Comparison of ENCODE assay signal across 21 cellular contexts in genomic region chr6:68194846-68195478, GRCh38.
DNase-seq lines count a peak whose midpoint lies in the region; ATAC-seq, FAIRE-seq and TF ChIP-seq lines count a peak whose summit lies in the region.
"Had no signal": no experiment of that assay in that cellular context is flagged by ENCODE, and none has a peak within 500 bp of the region (broad histone marks: within the 10 kb centered on the region; RNA-seq: fewer than 3 reads in every experiment).

No MANE protein-coding gene starts in this region.

- H3K27me3 Mint-ChIP-seq in astrocyte (ENCODE audit: low read depth, unreplicated experiment): no peaks in the 10 kb centered on the region
- H3K27me3 Mint-ChIP-seq: CD4-positive, CD25-positive, alpha-beta regulatory T cell; IgD-negative memory B cell had no signal

- DNase-seq in M059J (ENCODE audit: low read depth) (peak; percentile 51), astrocyte (ENCODE audit: low read depth) (no peak), mesendoderm (peak; percentile 11), spleen (peak; percentile 34), NCI-H2196 treated with DMSO at 0.1 percent for 48 hours (lab: John Stamatoyannopoulos, UW; ENCODE audit: unreplicated experiment) (no peak)
- DNase-seq: BE2C; CD4-positive, CD25-positive, alpha-beta regulatory T cell; DMS79; GM23248; NCI-H1105 treated with DMSO at 0.1 percent for 48 hours; NCI-H2029 treated with DMSO at 0.1 percent for 48 hours; NCI-H2171; NCI-H524 treated with DMSO at 0.1 percent for 48 hours; SHP77 had no signal

- peak overlapping the region; percentile 34 for H3K56ac ChIP-seq in mesendoderm (ENCODE audit: low read length)

- H3K9me3 Mint-ChIP-seq in astrocyte (ENCODE audit: unreplicated experiment): peaks cover 3% of the 10 kb centered on the region

- H3K4me1 Mint-ChIP-seq in astrocyte (ENCODE audit: low read depth, unreplicated experiment): peaks cover 28% of the 10 kb centered on the region
- H3K4me1 Mint-ChIP-seq: CD4-positive, CD25-positive, alpha-beta regulatory T cell; IgD-negative memory B cell had no signal

- H3K9me3 ChIP-seq in astrocyte (ENCODE audit: insufficient read depth, low read depth, low read length): peaks cover 3% of the 10 kb centered on the region
- H3K9me3 ChIP-seq in spleen: peaks cover 0 to 28% (median 3%) of the 10 kb centered on the region in 8 donors
- H3K9me3 ChIP-seq: A549, BE2C had no signal

- intact Hi-C loops in spleen (cut with DNase I; ENCODE audit: low total_unique reads): no loop called here

- TF ChIP-seq CTCF in astrocyte (IDR thresholded peaks at IDR 0.05; ENCODE audit: insufficient read depth, low read depth, low read length): no peak
- TF ChIP-seq CTCF in spleen (IDR thresholded peaks at IDR 0.05 in 8 of 11, conservative IDR thresholded peaks at IDR 0.05 in 3 of 11): no peak

- H3K4me3 ChIP-seq in astrocyte (ENCODE audit: insufficient read depth, low read depth, low read length) (no peak overlapping the region), mesendoderm (ENCODE audit: low read length) (no peak overlapping the region), spleen (no peak overlapping the region)
- H3K4me3 ChIP-seq: A549, GM12878, GM23248, SK-N-MC had no signal

- H3K27me3 ChIP-seq in astrocyte (ENCODE audit: insufficient read depth, low read length) (no peaks in the 10 kb centered on the region), mesendoderm (ENCODE audit: insufficient read depth, low read length, poor library complexity) (no peaks in the 10 kb centered on the region), spleen (replicated peaks in 1 of 7) (no peaks in the 10 kb centered on the region)
- H3K27me3 ChIP-seq: BE2C had no signal

- no peaks in the 10 kb centered on the region for H3K36me3 ChIP-seq in astrocyte (ENCODE audit: insufficient read depth, low read length)
- no peaks in the 10 kb centered on the region for H3K36me3 ChIP-seq in mesendoderm (ENCODE audit: control insufficient read depth, insufficient read depth, low read length)
- no peaks in the 10 kb centered on the region for H3K36me3 ChIP-seq in spleen
- H3K36me3 ChIP-seq: BE2C had no signal

- H3K4me2 ChIP-seq in astrocyte (ENCODE audit: low read length): no peak overlapping the region
- no peak overlapping the region for H3K4me2 ChIP-seq in mesendoderm (ENCODE audit: low read length)
- H3K4me2 ChIP-seq: A549 had no signal

- H3K36me3 Mint-ChIP-seq in astrocyte (ENCODE audit: low read depth, unreplicated experiment): no peaks in the 10 kb centered on the region
- H3K36me3 Mint-ChIP-seq: CD4-positive, CD25-positive, alpha-beta regulatory T cell; IgD-negative memory B cell had no signal

- no peak overlapping the region for H2BK5ac ChIP-seq in mesendoderm (ENCODE audit: low read length)

- H3K4me1 ChIP-seq in astrocyte (ENCODE audit: insufficient read depth, low read length): no peaks in the 10 kb centered on the region
- no peaks in the 10 kb centered on the region for H3K4me1 ChIP-seq in mesendoderm (ENCODE audit: control insufficient read depth, low read depth, low read length)
- no peaks in the 10 kb centered on the region for H3K4me1 ChIP-seq in spleen
- H3K4me1 ChIP-seq: A549, BE2C had no signal

- WGBS in mesendoderm (ENCODE audit: extremely low coverage, insufficient coverage, low lambda C conversion rate): no CpG with 5 or more reads among the region's 7 CpGs
- 74 to 91% (median 83%) methylated on average over 7 of the region's 7 CpGs for WGBS in spleen, 5 donors

- H3K27ac ChIP-seq in astrocyte (ENCODE audit: low read depth, low read length): no peak overlapping the region
- no peak overlapping the region for H3K27ac ChIP-seq in mesendoderm (ENCODE audit: low read depth, low read length)
- H3K27ac ChIP-seq in spleen: no peak overlapping the region
- H3K27ac ChIP-seq: A549, GM23248, SK-N-MC had no signal

- H4K8ac ChIP-seq in mesendoderm (ENCODE audit: low read depth, low read length): no peak overlapping the region

- no peaks in the 10 kb centered on the region for H3K79me1 ChIP-seq in mesendoderm (ENCODE audit: low read length)

- ATAC-seq in HG02588 (IDR thresholded peaks at IDR 0.05; ENCODE audit: unreplicated experiment) (no peak), GM19463 (IDR thresholded peaks at IDR 0.05; ENCODE audit: unreplicated experiment) (no peak)
- ATAC-seq: A549, GM12878, HCT116 had no signal

- H3K4me3 Mint-ChIP-seq in astrocyte (ENCODE audit: unreplicated experiment): no peak overlapping the region
- H3K4me3 Mint-ChIP-seq: CD4-positive, CD25-positive, alpha-beta regulatory T cell had no signal

- no peak overlapping the region for H3K4ac ChIP-seq in mesendoderm (ENCODE audit: low read depth, low read length)

- no peak overlapping the region for H3K9ac ChIP-seq in astrocyte (ENCODE audit: low read length)
- no peak overlapping the region for H3K9ac ChIP-seq in mesendoderm (ENCODE audit: low read length)
- H3K9ac ChIP-seq: GM23248 had no signal

- H4K20me1 ChIP-seq in astrocyte (ENCODE audit: insufficient read depth, low read length): no peaks in the 10 kb centered on the region

- no peak overlapping the region for H2AFZ ChIP-seq in astrocyte (ENCODE audit: low read depth, low read length)
- H2AFZ ChIP-seq: GM23248 had no signal

- H3K23ac ChIP-seq in mesendoderm (ENCODE audit: low read length): no peak overlapping the region

- H3K18ac ChIP-seq in mesendoderm (ENCODE audit: low read length): no peak overlapping the region

- H2AK5ac ChIP-seq in mesendoderm (ENCODE audit: low read length): peak overlapping the region; percentile 74

- H2BK15ac ChIP-seq in mesendoderm (replicated peaks; ENCODE audit: low read depth): no peak overlapping the region

- H3K79me2 ChIP-seq in astrocyte (ENCODE audit: insufficient read depth, low read length) (no peaks in the 10 kb centered on the region), mesendoderm (ENCODE audit: control insufficient read depth, insufficient read depth, low read length) (no peaks in the 10 kb centered on the region)

- no peak for FAIRE-seq in astrocyte (lab: Jason Lieb, UNC)
- FAIRE-seq: A549, GM12878 had no signal

- H2BK120ac ChIP-seq in mesendoderm (ENCODE audit: low read depth, low read length): no peak overlapping the region

- H3K27ac Mint-ChIP-seq in astrocyte (ENCODE audit: unreplicated experiment): peak overlapping the region; percentile 69
- H3K27ac Mint-ChIP-seq: CD4-positive, CD25-positive, alpha-beta regulatory T cell; IgD-negative memory B cell had no signal

- TF ChIP-seq POLR2A in spleen (IDR thresholded peaks at IDR 0.05): no peak

- H4K5ac ChIP-seq in mesendoderm (ENCODE audit: low read length): no peak overlapping the region

Comparison
In these comparisons a context has a peak if more than half of its experiments do, and no peak if none do; other contexts are left out.
1. DNase-seq: peak in M059J (single experiment), mesendoderm (single experiment) and spleen (single experiment); none in astrocyte (single experiment) and NCI-H2196 treated with DMSO at 0.1 percent for 48 hours (single experiment).